Comparison of ENCODE assay signal across 8 cellular contexts in the genomic region with DNA sequence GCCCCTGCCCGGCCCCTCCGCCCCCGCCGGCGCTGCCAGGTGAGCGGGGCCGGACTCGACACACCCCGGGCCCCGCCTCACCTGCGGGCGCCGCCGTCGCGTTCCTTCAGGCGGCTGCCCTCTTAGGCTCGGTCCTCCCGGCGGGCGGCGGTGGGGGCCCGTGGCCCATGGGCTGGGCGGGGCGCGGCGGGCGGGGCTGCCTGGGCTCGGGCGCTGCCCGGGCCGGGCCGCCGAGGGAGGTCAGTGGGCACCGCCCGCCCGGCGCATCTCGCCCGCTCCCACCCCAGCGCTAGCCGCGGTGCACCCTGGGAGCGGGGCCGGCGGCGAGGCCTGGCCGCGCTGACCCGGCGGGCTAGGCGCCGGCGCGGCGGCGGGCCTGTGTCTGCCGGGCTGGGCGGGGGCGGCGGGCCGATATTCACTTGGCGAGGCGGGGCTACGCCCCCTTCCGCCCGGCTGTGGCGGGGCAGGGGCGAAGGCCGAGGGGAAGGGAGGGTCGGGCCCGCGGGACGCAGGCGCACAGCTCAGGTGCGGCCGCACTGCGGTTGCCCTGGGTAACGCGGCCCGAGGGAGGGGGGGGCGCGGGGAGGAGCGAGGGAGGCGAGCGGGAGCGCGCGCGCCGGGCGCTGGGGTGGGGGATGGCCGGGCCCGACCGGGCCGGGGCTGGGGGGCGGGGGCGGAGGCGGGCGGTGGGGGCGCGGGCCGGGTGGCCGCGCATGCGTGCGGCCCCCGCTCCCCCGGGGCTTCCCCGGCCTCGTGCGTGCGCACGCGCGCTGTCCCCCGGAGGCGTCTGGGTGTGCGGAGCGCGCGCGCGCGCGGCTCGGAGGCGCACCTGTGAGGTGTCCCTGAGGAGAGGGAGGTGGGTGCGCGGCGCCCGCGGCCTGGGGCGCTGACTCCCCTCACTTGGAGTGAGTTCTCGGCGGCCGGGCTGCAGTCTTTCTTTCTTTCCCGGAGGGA. TPM values are rescaled to one million over a fixed set of nuclear protein-coding genes. Genes with fewer than 3 reads are reported as not detected.
DNase-seq lines count a peak whose midpoint lies in the region; ATAC-seq and TF ChIP-seq lines count a peak whose summit lies in the region.

A gene with protein sequence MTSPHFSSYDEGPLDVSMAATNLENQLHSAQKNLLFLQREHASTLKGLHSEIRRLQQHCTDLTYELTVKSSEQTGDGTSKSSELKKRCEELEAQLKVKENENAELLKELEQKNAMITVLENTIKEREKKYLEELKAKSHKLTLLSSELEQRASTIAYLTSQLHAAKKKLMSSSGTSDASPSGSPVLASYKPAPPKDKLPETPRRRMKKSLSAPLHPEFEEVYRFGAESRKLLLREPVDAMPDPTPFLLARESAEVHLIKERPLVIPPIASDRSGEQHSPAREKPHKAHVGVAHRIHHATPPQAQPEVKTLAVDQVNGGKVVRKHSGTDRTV (minus strand): TSS at position 384 of the 954 bp plus-strand sequence. CDS start 28,526 bp downstream, outside the sequence.
A gene (plus strand): TSS at position 768 of the 954 bp plus-strand sequence. CDS start 38,930 bp downstream, outside the sequence.

- H3K4ac ChIP-seq in IMR-90 (ENCODE audit: low read depth, low read length) = peak within 1 kb of the TSS; percentile 72

- H3K79me1 ChIP-seq in IMR-90 (ENCODE audit: low read depth in 1 of 2, low read length in 2 of 2) = peaks cover 11 to 49% of the 10 kb centered on the region in 2 experiments

- peak; percentile 49 for TF ChIP-seq CTCF in IMR-90 (conservative IDR thresholded peaks at IDR 0.05; ENCODE audit: low read depth, low read length)
- TF ChIP-seq CTCF in OCI-LY3 (IDR thresholded peaks at IDR 0.05; ENCODE audit: low read depth, low read length) = no peak

- 0% methylated on average over 38 of the region's 138 CpGs; no CpG with 5 or more reads in 1 of the 2 experiments for WGBS in IMR-90 (ENCODE audit: extremely low coverage in 2 of 2, insufficient read length in 1 of 2), 2 experiments
- WGBS in esophagus, 2 donors = 1% methylated on average over 63 to 138 of the region's 138 CpGs

- H3K9me1 ChIP-seq in IMR-90 (ENCODE audit: insufficient read depth, low read length) = no peaks in the 10 kb centered on the region

- H3K14ac ChIP-seq in IMR-90 (replicated peaks; ENCODE audit: low read depth, low read length) = peak within 1 kb of the TSS; percentile 84

- peak within 1 kb of the TSS; percentile 94 for H3K23ac ChIP-seq in IMR-90 (ENCODE audit: low read depth, low read length)

- peak within 1 kb of the TSS; percentile 88 for H3K27ac Mint-ChIP-seq in activated T-cell treated with anti-CD3 and anti-CD28 coated beads, Interleukin-2, amount 50 U/mL, for 24 hours

- TF ChIP-seq RAD21 in IMR-90 (IDR thresholded peaks at IDR 0.05; ENCODE audit: low read length) = 0 out of 2 replicates have a peak, but pooled peaks have one; percentile 18

- H3K79me2 ChIP-seq in OCI-LY3 (ENCODE audit: low read length) = peaks cover 18% of the 10 kb centered on the region

- intact Hi-C loops in IMR-90 (cut with micrococcal nuclease) = loop anchor here (5.0 kb wide), 1 partner anchor 60 kb away; no protein-coding TSS in a partner anchor

- H3K9ac ChIP-seq in IMR-90 (ENCODE audit: low read depth, low read length) (peak within 1 kb of the TSS; percentile 61), OCI-LY3 (ENCODE audit: low read length) (peak within 1 kb of the TSS; percentile 77)

- H2BK15ac ChIP-seq in IMR-90 (ENCODE audit: low read depth, low read length) = no peak within 1 kb of the TSS; the same call in 2 of the 3 replicates

- BruUV-seq in IMR-90 (replicated peaks; lab: Mats Ljungman, UMichigan) = no TSS peak

- dilution Hi-C loops in IMR-90 (cut with HindIII; ENCODE audit: low sequenced_read_pairs, unreplicated experiment) = no loop called here

- H3K4me1 ChIP-seq in IMR-90 (ENCODE audit: control insufficient read depth, insufficient read depth, low read length) (peaks cover 4% of the 10 kb centered on the region), OCI-LY3 (ENCODE audit: low read length) (peaks cover 16% of the 10 kb centered on the region), esophagus (ENCODE audit: control insufficient read depth in 2 of 2, insufficient read depth in 2 of 2, low read length in 1 of 2) (no peaks in the 10 kb centered on the region), muscle layer of duodenum (ENCODE audit: control insufficient read depth in 1 of 2, insufficient read depth in 2 of 2, low read length in 2 of 2) (peaks cover 0 to 23% of the 10 kb centered on the region in 2 donors)

- H3K27me3 ChIP-seq in IMR-90 (ENCODE audit: control insufficient read depth, insufficient read depth, low read length) = no peaks in the 10 kb centered on the region
- H3K27me3 ChIP-seq in OCI-LY3 (ENCODE audit: low read depth, low read length) = no peaks in the 10 kb centered on the region
- H3K27me3 ChIP-seq in esophagus (ENCODE audit: control insufficient read depth in 1 of 2, insufficient read depth in 2 of 2, low read length in 2 of 2) = no peaks in the 10 kb centered on the region
- H3K27me3 ChIP-seq in muscle layer of duodenum (ENCODE audit: low read depth, low read length) = no peaks in the 10 kb centered on the region

- peak within 1 kb of the TSS; percentile 15 for H2BK120ac ChIP-seq in IMR-90 (ENCODE audit: low read depth, low read length)

- H3K4me2 ChIP-seq in IMR-90 (ENCODE audit: low read depth, low read length) (peak within 1 kb of the TSS; percentile 91), OCI-LY3 (ENCODE audit: low read length) (peak within 1 kb of the TSS; percentile 94)

- H2BK5ac ChIP-seq in IMR-90 (ENCODE audit: low read depth, low read length, poor library complexity, severe bottlenecking) = peak within 1 kb of the TSS; percentile 22

- peak; percentile 86 for DNase-seq in DMS153 (lab: John Stamatoyannopoulos, UW)
- DNase-seq in IMR-90 = peak; percentile 90
- peak; percentile 97 for DNase-seq in activated T-cell treated with anti-CD3 and anti-CD28 coated beads, Interleukin-2, amount 50 U/mL, for 24 hours
- DNase-seq in stimulated activated CD8-positive, alpha-beta memory T cell treated with anti-CD3 and anti-CD28 coated beads, Interleukin-7, amount 100 ng/mL, for 4 hours (ENCODE audit: low read depth in 2 of 2) = peak; percentile 87 to 95

- H4K20me1 ChIP-seq in IMR-90 (ENCODE audit: insufficient read depth, low read length) (peaks cover 4% of the 10 kb centered on the region; the same call in 1 of the 2 replicates), OCI-LY3 (ENCODE audit: insufficient read depth, low read length) (no peaks in the 10 kb centered on the region)

- H3K4me1 Mint-ChIP-seq in activated T-cell treated with anti-CD3 and anti-CD28 coated beads, Interleukin-2, amount 50 U/mL, for 24 hours (ENCODE audit: low read depth) = peaks cover 49% of the 10 kb centered on the region

- peak within 1 kb of the TSS; percentile 94 for H3K4me3 ChIP-seq in IMR-90 (ENCODE audit: insufficient read depth, low read depth, low read length)
- H3K4me3 ChIP-seq in OCI-LY3 (ENCODE audit: low read length) = peak within 1 kb of the TSS; percentile 84
- peak within 1 kb of the TSS; percentile 85 to 91 for H3K4me3 ChIP-seq in esophagus (ENCODE audit: low read depth in 1 of 2, low read length in 2 of 2)
- peak within 1 kb of the TSS; percentile 85 to 93 for H3K4me3 ChIP-seq in muscle layer of duodenum (ENCODE audit: low read depth in 1 of 2, low read length in 2 of 2)

- H4K91ac ChIP-seq in IMR-90 (ENCODE audit: insufficient read depth, low read depth, low read length) = peak within 1 kb of the TSS; percentile 28; the same call in 1 of the 2 replicates

- peak within 1 kb of the TSS; percentile 64; the same call in 1 of the 2 replicates for H3K56ac ChIP-seq in IMR-90 (ENCODE audit: extremely low read depth, insufficient read depth, low read length)

- in situ Hi-C loops in IMR-90 (cut with MboI; ENCODE audit: low sequenced_read_pairs) = no loop called here

- no peak within 1 kb of the TSS for H2AK5ac ChIP-seq in IMR-90 (ENCODE audit: low read depth, low read length)

- TF ChIP-seq POLR2A in IMR-90 (IDR thresholded peaks at IDR 0.05; ENCODE audit: low read depth, low read length) = peak; percentile 57; the same call in 1 of the 2 replicates

- peak within 1 kb of the TSS; percentile 84 for H2AK9ac ChIP-seq in IMR-90 (replicated peaks; ENCODE audit: low read depth, low read length, poor library complexity)

- no peaks in the 10 kb centered on the region for H3K9me3 ChIP-seq in IMR-90 (ENCODE audit: control insufficient read depth, insufficient read depth, low read length)
- H3K9me3 ChIP-seq in OCI-LY3 (ENCODE audit: insufficient read depth, low read length) = no peaks in the 10 kb centered on the region
- no peaks in the 10 kb centered on the region for H3K9me3 ChIP-seq in esophagus (ENCODE audit: control insufficient read depth in 2 of 2, insufficient read depth in 1 of 2, low read depth in 1 of 2, low read length in 1 of 2)
- H3K9me3 ChIP-seq in muscle layer of duodenum (ENCODE audit: control insufficient read depth in 1 of 2, low read length in 2 of 2) = no peaks in the 10 kb centered on the region

- CTCF ChIA-PET in IMR-90 (lab: Yijun Ruan, JAX) = no interaction called here

- H3K27me3 Mint-ChIP-seq in activated T-cell treated with anti-CD3 and anti-CD28 coated beads, Interleukin-2, amount 50 U/mL, for 24 hours = no peaks in the 10 kb centered on the region

- peaks cover 42% of the 10 kb centered on the region for H3K36me3 Mint-ChIP-seq in activated T-cell treated with anti-CD3 and anti-CD28 coated beads, Interleukin-2, amount 50 U/mL, for 24 hours (ENCODE audit: low read depth)

- H3K18ac ChIP-seq in IMR-90 (ENCODE audit: low read depth, low read length) = no peak within 1 kb of the TSS

- ATAC-seq in GM21526 (IDR thresholded peaks at IDR 0.05; ENCODE audit: low FRiP score, unreplicated experiment) (peak; percentile 77), IMR-90 (ENCODE audit: low read depth) (peak; percentile 86)

- peak within 1 kb of the TSS; percentile 7; the same call in 1 of the 2 replicates for H4K5ac ChIP-seq in IMR-90 (ENCODE audit: low read depth, low read length)

- POLR2A ChIA-PET in IMR-90 (lab: Charles Lee; ENCODE audit: unreplicated experiment) = interaction anchor here (1.0 kb wide), 1 partner anchor 211 kb away, joined by 3 read pairs; a partner anchor contains a TSS

- no peaks in the 10 kb centered on the region for H3K9me3 Mint-ChIP-seq in activated T-cell treated with anti-CD3 and anti-CD28 coated beads, Interleukin-2, amount 50 U/mL, for 24 hours

- H2AFZ ChIP-seq in IMR-90 (replicated peaks; ENCODE audit: low read length, poor library complexity) (peak within 1 kb of the TSS; percentile 91), OCI-LY3 (ENCODE audit: low read depth, low read length) (peak within 1 kb of the TSS; percentile 40)

- peaks cover 6% of the 10 kb centered on the region for H3K36me3 ChIP-seq in IMR-90 (ENCODE audit: control insufficient read depth, insufficient read depth, low read length)
- peaks cover 16% of the 10 kb centered on the region for H3K36me3 ChIP-seq in OCI-LY3 (replicated peaks; ENCODE audit: low read depth, low read length)
- H3K36me3 ChIP-seq in esophagus (ENCODE audit: control insufficient read depth in 2 of 2, insufficient read depth in 2 of 2, low read length in 1 of 2) = no peaks in the 10 kb centered on the region
- H3K36me3 ChIP-seq in muscle layer of duodenum (ENCODE audit: control insufficient read depth in 1 of 2, insufficient read depth in 2 of 2, low read length in 2 of 2) = no peaks in the 10 kb centered on the region

- peak within 1 kb of the TSS; percentile 72 for H3K27ac ChIP-seq in IMR-90 (ENCODE audit: insufficient read depth, low read length)
- H3K27ac ChIP-seq in OCI-LY3 (ENCODE audit: low read length) = 0 out of 2 replicates have a peak within 1 kb of the TSS, but pooled peaks have one; percentile 11
- peak within 1 kb of the TSS; percentile 82 to 91 for H3K27ac ChIP-seq in esophagus (ENCODE audit: low read depth in 2 of 2, low read length in 1 of 2)
- peak within 1 kb of the TSS; percentile 77 for H3K27ac ChIP-seq in muscle layer of duodenum (ENCODE audit: low read length)

- H4K8ac ChIP-seq in IMR-90 (ENCODE audit: low read depth in 2 of 2, low read length in 2 of 2) = peak within 1 kb of the TSS in 1 of 2 experiments; percentile 17; a peak in 1 of 4 replicates

- peak within 1 kb of the TSS; percentile 91 for H3K4me3 Mint-ChIP-seq in activated T-cell treated with anti-CD3 and anti-CD28 coated beads, Interleukin-2, amount 50 U/mL, for 24 hours

- no peak within 1 kb of the TSS for H2BK20ac ChIP-seq in IMR-90 (ENCODE audit: low read depth, low read length)

RNA-seq across cellular contexts. Expression of the first gene that starts in this region (rescaled TPM):
- 5.7 and 8.1 TPM in 2 replicates for total RNA-seq in IMR-90 (2012; rRNA removed)
- polyA plus RNA-seq in IMR-90 (2012; rRNA removed) = 55.5 and 61.1 TPM in 2 replicates
- 75.4 and 87.9 TPM in 2 replicates for polyA plus RNA-seq in IMR-90 (2012; cell fraction: cytosol; rRNA removed)
- 91.3 and 94.1 TPM in 2 replicates for polyA plus RNA-seq in IMR-90 (2012; cell fraction: nucleus; rRNA removed; ENCODE audit: low replicate concordance)
- polyA plus RNA-seq in esophagus = 10 to 100 TPM; 14.0 to 17.5 TPM

RNA-seq across cellular contexts. Expression of the second gene that starts in this region (rescaled TPM):
- total RNA-seq in IMR-90 (2012; rRNA removed) = 32.6 and 36.7 TPM in 2 replicates
- 24.6 and 29.9 TPM in 2 replicates for polyA plus RNA-seq in IMR-90 (2012; rRNA removed)
- polyA plus RNA-seq in IMR-90 (2012; cell fraction: cytosol; rRNA removed) = 14.0 and 16.7 TPM in 2 replicates
- 9.3 and 24.8 TPM in 2 replicates for polyA plus RNA-seq in IMR-90 (2012; cell fraction: nucleus; rRNA removed; ENCODE audit: low replicate concordance)
- 10 to 100 TPM; 16.6 to 18.3 TPM for polyA plus RNA-seq in esophagus

Comparison
In these comparisons a context has a peak if more than half of its experiments do, and no peak if none do; other contexts are left out.
1. Peak in every context shown above with its lines: DNase-seq, ATAC-seq, H3K4me3 ChIP-seq and H3K27ac ChIP-seq.
2. H3K27ac ChIP-seq: peak in every context shown above with its lines; median percentile 86 in esophagus; 77 in muscle layer of duodenum; 72 in IMR-90; 11 in OCI-LY3.